In genomic region chr7:53131697-53132096, GRCh38 we compare ENCODE assay signal across 8 cellular contexts.
"Had no signal": no experiment of that assay in that cellular context is flagged by ENCODE, and none has a peak within 500 bp of the region (broad histone marks: within the 10 kb centered on the region; RNA-seq: fewer than 3 reads in every experiment).

No MANE protein-coding gene starts in this region.

- ATAC-seq: GM12878 had no signal

- DNase-seq: GDM1, GF-D8 had no signal

- H3K4me3 ChIP-seq: GM12878 had no signal

- FAIRE-seq: G401.6, GM12878, GM12891, GM12892, GM18507, GM19239 had no signal
